ENCODE assay signal across 25 cellular contexts in genomic region chr11:124177344-124177743, GRCh38. TPM values are rescaled to one million over a fixed set of nuclear protein-coding genes. Genes with fewer than 3 reads are reported as not detected.
A peak's percentile ranks its signal among the peaks of the same experiment; 100 is the strongest.
DNase-seq lines count a peak whose midpoint lies in the region; ATAC-seq, FAIRE-seq and TF ChIP-seq lines count a peak whose summit lies in the region.
"Had no signal": no experiment of that assay in that cellular context is flagged by ENCODE, and none has a peak within 500 bp of the region (broad histone marks: within the 10 kb centered on the region; RNA-seq: fewer than 3 reads in every experiment).

No MANE protein-coding gene starts in this region.

- intact Hi-C loops in GM12878 (cut with micrococcal nuclease; ENCODE audit: unreplicated experiment) (no loop called here), upper lobe of right lung (cut with DNase I) (no loop called here), PC-3 (cut with micrococcal nuclease) (no loop called here)

- H3K9me2 ChIP-seq in PC-3 (replicated peaks; ENCODE audit: low read length) = no peaks in the 10 kb centered on the region
- H3K9me2 ChIP-seq: SK-N-SH had no signal

- H3K9me3 ChIP-seq in GM12878 (replicated peaks; ENCODE audit: control insufficient read depth, insufficient read depth, low read length) (no peaks in the 10 kb centered on the region), upper lobe of right lung (no peaks in the 10 kb centered on the region), PC-3 (ENCODE audit: low read length) (no peaks in the 10 kb centered on the region)
- H3K9me3 ChIP-seq: BE2C, SK-N-SH had no signal

- H3K36me3 Mint-ChIP-seq in stimulated activated effector memory CD8-positive, alpha-beta T cell treated with anti-CD3 and anti-CD28 coated beads, Interleukin-12 subunit alpha, Interleukin-12 subunit beta, amount 100 ng/mL, for 72 hours = no peaks in the 10 kb centered on the region

- H3K4me3 ChIP-seq in GM12878 = no peak overlapping the region
- no peak overlapping the region for H3K4me3 ChIP-seq in upper lobe of right lung
- no peak overlapping the region for H3K4me3 ChIP-seq in PC-3 (ENCODE audit: low read length)
- H3K4me3 ChIP-seq: GM23338 had no signal

- CTCF ChIA-PET in GM12878 (lab: Yijun Ruan, JAX) = interaction anchor here (1.3 kb wide), 1 partner anchor 17 kb away, joined by 4 read pairs; no protein-coding TSS in a partner anchor
- CTCF ChIA-PET in PC-3 (lab: Charles Lee) = no interaction called here

- H3K27me3 ChIP-seq in GM12878 (replicated peaks in 1 of 2; ENCODE audit: control insufficient read depth in 2 of 2, insufficient read depth in 2 of 2, low read length in 1 of 2) = no peaks in the 10 kb centered on the region
- H3K27me3 ChIP-seq in upper lobe of right lung = no peaks in the 10 kb centered on the region
- no peaks in the 10 kb centered on the region; the same call in 1 of the 2 replicates for H3K27me3 ChIP-seq in PC-3 (ENCODE audit: low read length)
- H3K27me3 ChIP-seq: BE2C had no signal

- H3K4me1 ChIP-seq in GM12878 (ENCODE audit: control insufficient read depth, insufficient read depth, low read length) (no peaks in the 10 kb centered on the region), upper lobe of right lung (no peaks in the 10 kb centered on the region), PC-3 (ENCODE audit: insufficient read depth, low read length) (no peaks in the 10 kb centered on the region)
- H3K4me1 ChIP-seq: BE2C had no signal

- H3K79me2 ChIP-seq in GM12878 (ENCODE audit: control insufficient read depth, insufficient read depth, low read length) = no peaks in the 10 kb centered on the region
- no peaks in the 10 kb centered on the region for H3K79me2 ChIP-seq in PC-3 (ENCODE audit: low read length)

- POLR2A ChIA-PET in GM12878 (lab: Charles Lee) = no interaction called here
- POLR2A ChIA-PET in PC-3 (lab: Charles Lee; ENCODE audit: unreplicated experiment) = no interaction called here

- BruUV-seq in GM12878 (replicated peaks; lab: Mats Ljungman, UMichigan) = no TSS peak
- no TSS peak for BruUV-seq in PC-3 (replicated peaks; lab: Mats Ljungman, UMichigan)

- no peaks in the 10 kb centered on the region for H3K4me1 Mint-ChIP-seq in stimulated activated effector memory CD8-positive, alpha-beta T cell treated with anti-CD3 and anti-CD28 coated beads, Interleukin-12 subunit alpha, Interleukin-12 subunit beta, amount 100 ng/mL, for 72 hours

- H4K20me1 ChIP-seq in GM12878 (ENCODE audit: control insufficient read depth, insufficient read depth) (no peaks in the 10 kb centered on the region), PC-3 (ENCODE audit: low read length) (no peaks in the 10 kb centered on the region)

- no peak overlapping the region for H3K9ac ChIP-seq in GM12878 (ENCODE audit: control insufficient read depth, insufficient read depth, low read length)
- no peak overlapping the region for H3K9ac ChIP-seq in PC-3 (ENCODE audit: low read length)
- H3K9ac ChIP-seq: SK-N-SH had no signal

- TF ChIP-seq CTCF in GM12878 (IDR thresholded peaks at IDR 0.05 in 2 of 3, conservative IDR thresholded peaks at IDR 0.05 in 1 of 3; ENCODE audit: control insufficient read depth in 2 of 3, extremely low read depth in 1 of 3, insufficient read depth in 1 of 3, low read depth in 3 of 3, low read length in 3 of 3) (no peak), upper lobe of right lung (IDR thresholded peaks at IDR 0.05) (no peak), PC-3 (conservative IDR thresholded peaks at IDR 0.05; ENCODE audit: low read depth, low read length) (no peak)

- DNase-seq in NOMO-1 treated with DMSO at 0.1 percent for 48 hours (lab: John Stamatoyannopoulos, UW; ENCODE audit: unreplicated experiment) = peak; percentile 50
- DNase-seq in NOMO-1 treated with dmso at 0.1 percent for 144 hours (lab: John Stamatoyannopoulos, UW; ENCODE audit: unreplicated experiment) = no peak
- DNase-seq in GM12878 (ENCODE audit: low read depth, low spot score) = no peak
- DNase-seq in upper lobe of right lung = no peak
- no peak for DNase-seq in stimulated activated effector memory CD8-positive, alpha-beta T cell treated with anti-CD3 and anti-CD28 coated beads, Interleukin-12 subunit alpha, Interleukin-12 subunit beta, amount 100 ng/mL, for 72 hours (ENCODE audit: low spot score in 2 of 2)
- no peak for DNase-seq in PC-3
- no peak for DNase-seq in nucleus accumbens (lab: John Stamatoyannopoulos, UW)
- DNase-seq: 8988T; BE2C; Calu3; CD4-positive, alpha-beta T cell; DMS53; EL; HCEC 1CT; KBM-7; NCI-H1417 treated with DMSO at 0.1 percent for 48 hours; NCI-H187 treated with DMSO at 0.1 percent for 48 hours; NCI-H526; RPMI8226; SHP77 treated with DMSO at 0.1 percent for 48 hours; SK-N-SH had no signal

- FAIRE-seq in GM12878 (lab: Jason Lieb, UNC) = peak; percentile 7
- FAIRE-seq: HepG2 had no signal

- H3K27ac ChIP-seq in GM12878 (ENCODE audit: control insufficient read depth, insufficient read depth) = no peak overlapping the region
- H3K27ac ChIP-seq in upper lobe of right lung = no peak overlapping the region
- no peak overlapping the region for H3K27ac ChIP-seq in PC-3 (ENCODE audit: low read length)

- no peak overlapping the region for H3K4me3 Mint-ChIP-seq in stimulated activated effector memory CD8-positive, alpha-beta T cell treated with anti-CD3 and anti-CD28 coated beads, Interleukin-12 subunit alpha, Interleukin-12 subunit beta, amount 100 ng/mL, for 72 hours
- H3K4me3 Mint-ChIP-seq: CD4-positive, alpha-beta T cell; GM23338 had no signal

- H3K27ac Mint-ChIP-seq in stimulated activated effector memory CD8-positive, alpha-beta T cell treated with anti-CD3 and anti-CD28 coated beads, Interleukin-12 subunit alpha, Interleukin-12 subunit beta, amount 100 ng/mL, for 72 hours = no peak overlapping the region
- H3K27ac Mint-ChIP-seq: CD4-positive, alpha-beta T cell; GM23338 had no signal

- in situ Hi-C loops in GM12878 (cut with MboI) = no loop called here

- no peak overlapping the region for H3K4me2 ChIP-seq in GM12878 (ENCODE audit: control insufficient read depth, insufficient read depth)
- no peak overlapping the region for H3K4me2 ChIP-seq in PC-3 (ENCODE audit: low read length)
- H3K4me2 ChIP-seq: GM23338, SK-N-SH had no signal

- no peaks in the 10 kb centered on the region for H3K9me3 Mint-ChIP-seq in stimulated activated effector memory CD8-positive, alpha-beta T cell treated with anti-CD3 and anti-CD28 coated beads, Interleukin-12 subunit alpha, Interleukin-12 subunit beta, amount 100 ng/mL, for 72 hours
- H3K9me3 Mint-ChIP-seq: CD4-positive, alpha-beta T cell had no signal

- 21% methylated on average over 5 of the region's 5 CpGs for WGBS in GM12878 (ENCODE audit: insufficient coverage, insufficient replicate concordance, low lambda C conversion rate, missing lambda C conversion rate)

- SMC1A ChIA-PET in GM12878 (lab: Charles Lee; ENCODE audit: uncharacterized antibody, unreplicated experiment) = no interaction called here

- ATAC-seq in HG03432 (IDR thresholded peaks at IDR 0.05; ENCODE audit: unreplicated experiment) (peak; percentile 55), GM12878 (peak; percentile 46), upper lobe of right lung (peak; percentile 26), PC-3 (no peak)
- ATAC-seq in stimulated activated effector memory CD8-positive, alpha-beta T cell treated with anti-CD3 and anti-CD28 coated beads, Interleukin-12 subunit alpha, Interleukin-12 subunit beta, amount 100 ng/mL, for 72 hours = no peak
- ATAC-seq: GM23338, HepG2 had no signal

- no peak for TF ChIP-seq EP300 in GM12878 (IDR thresholded peaks at IDR 0.05; ENCODE audit: borderline replicate concordance in 1 of 2, control insufficient read depth in 1 of 2, low read depth in 2 of 2, low read length in 2 of 2)

- H3F3A ChIP-seq in PC-3 (ENCODE audit: low read length, unreplicated experiment) = no peaks in the 10 kb centered on the region

- TF ChIP-seq RAD21 in GM12878 (IDR thresholded peaks at IDR 0.05; ENCODE audit: insufficient read depth, low read depth, low read length) = no peak

- TF ChIP-seq POLR2A in GM12878 (IDR thresholded peaks at IDR 0.05; ENCODE audit: low read depth, low read length) = no peak

- RAD21 ChIA-PET in GM12878 (lab: Charles Lee; ENCODE audit: unreplicated experiment) = no interaction called here

- H3K36me3 ChIP-seq in GM12878 (ENCODE audit: control insufficient read depth in 2 of 2, insufficient read depth in 2 of 2, low read length in 1 of 2) = no peaks in the 10 kb centered on the region
- H3K36me3 ChIP-seq in upper lobe of right lung = no peaks in the 10 kb centered on the region
- H3K36me3 ChIP-seq in PC-3 (ENCODE audit: low read depth, low read length) = no peaks in the 10 kb centered on the region
- H3K36me3 ChIP-seq: BE2C had no signal

- no peak overlapping the region for H2AFZ ChIP-seq in GM12878 (ENCODE audit: control insufficient read depth, low read depth, low read length)
- no peak overlapping the region for H2AFZ ChIP-seq in PC-3 (ENCODE audit: low read length)
- H2AFZ ChIP-seq: GM23338 had no signal

TF ChIP-seq in GM12878, 131 proteins besides CTCF, POLR2A, EP300 and RAD21 (continues in another document):
- no peak for TF ChIP-seq HDAC2 (IDR thresholded peaks at IDR 0.05)

RNA-seq across cellular contexts. Expression of gene OR10D3, which starts 5.8 kb away (rescaled TPM):
- not detected in 2 replicates for total RNA-seq in GM12878 (2013; cell fraction: nucleolus; rRNA removed)
- total RNA-seq in GM12878 (2014; rRNA removed) (not detected in 2 replicates), GM12878 (2014; rRNA removed; fragmentation: Illumina TruSeq; extraction: Trizol) (not detected in 2 replicates), GM12878 (2021) (not detected in 2 replicates), upper lobe of right lung (not detected), PC-3 (2014; rRNA removed) (0.15 and 0.29 TPM in 2 replicates)
- polyA plus RNA-seq in GM12878 (2011; ENCODE audit: low read depth) = not detected
- polyA plus RNA-seq in GM12878 (2011; rRNA removed) (not detected in 2 replicates), GM12878 (2014; fragmentation: Illumina TruSeq; extraction: Trizol) (not detected in 2 replicates), GM12878 (2014; fragmentation: Nextera tagmentation; extraction: Ambion mirVana) (not detected), GM12878 (2014; rRNA removed) (not detected in 2 replicates), GM12878 (2016; fragmentation: Nextera tagmentation; extraction: Ambion mirVana) (not detected)
- not detected in 2 replicates for polyA plus RNA-seq in GM12878 (2011; cell fraction: cytosol; rRNA removed)
- polyA plus RNA-seq in GM12878 (2011; cell fraction: nucleus; rRNA removed) = not detected in 2 replicates
- not detected in 2 replicates for polyA plus RNA-seq in GM12878 (2012)
- polyA minus RNA-seq in GM12878 (2011; rRNA and poly(A)+ RNA removed) = 0.37 TPM in 1 of 2 replicates, not detected in the other
- not detected in 2 replicates for polyA minus RNA-seq in GM12878 (2011; cell fraction: cytosol; rRNA and poly(A)+ RNA removed)
- polyA minus RNA-seq in GM12878 (2011; cell fraction: nucleus; rRNA and poly(A)+ RNA removed) = not detected in 2 replicates
- total RNA-seq: Calu3; CD4-positive, alpha-beta T cell; GM23338; HepG2 had no signal
- polyA plus RNA-seq: AG04450, GM23338, HepG2, SK-N-SH had no signal

Comparison
In these comparisons a context has a peak if more than half of its experiments do, and no peak if none do; other contexts are left out.
1. ATAC-seq: peak in HG03432 (single experiment), GM12878 (single experiment) and upper lobe of right lung (single experiment); none in stimulated activated effector memory CD8-positive, alpha-beta T cell treated with anti-CD3 and anti-CD28 coated beads, Interleukin-12 subunit alpha, Interleukin-12 subunit beta, amount 100 ng/mL, for 72 hours (single experiment) and PC-3 (single experiment).